ENCODE assay signal across 1 cellular context in the genomic region with DNA sequence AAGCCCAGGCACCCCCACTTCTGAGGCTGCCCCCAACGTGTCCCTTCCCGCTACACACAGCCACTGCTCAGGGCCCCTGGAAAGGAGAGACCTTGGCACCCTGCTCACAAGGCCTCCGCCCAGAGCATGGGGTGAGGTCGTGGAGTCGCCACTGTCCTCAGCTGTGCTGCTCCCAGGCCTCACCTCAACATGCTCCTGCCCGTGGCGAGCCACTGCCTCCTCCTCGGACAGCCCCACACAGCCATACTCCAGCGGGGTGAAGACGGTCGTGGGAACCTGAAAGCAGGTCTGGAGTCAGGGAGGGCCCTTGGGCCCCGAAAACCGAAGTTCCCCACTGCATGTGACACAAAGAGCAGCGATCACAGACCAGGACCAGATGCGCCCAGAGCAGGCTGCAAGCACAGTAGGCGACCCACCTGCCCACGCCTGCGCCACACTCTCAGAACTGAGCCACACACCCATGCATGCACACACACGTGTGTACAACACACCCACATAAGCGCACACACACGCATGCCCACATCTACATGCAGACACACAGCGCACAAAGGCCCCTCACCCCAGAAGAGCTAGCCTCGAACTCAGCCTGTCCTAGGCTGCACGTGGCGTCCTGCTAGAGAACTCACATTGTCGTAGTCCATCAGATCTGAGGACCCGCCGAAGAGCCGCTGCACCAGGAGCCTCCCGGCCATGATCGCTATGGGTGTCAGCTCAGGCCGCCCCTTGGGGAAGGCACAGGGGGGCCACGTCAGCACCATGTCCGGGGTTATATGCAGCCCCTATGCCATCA.
TF ChIP-seq lines count a peak whose summit lies in the region.

No MANE protein-coding gene starts in this region.

TF ChIP-seq in A549, 52 proteins besides CTCF, POLR2A, EP300 and RAD21 (continued from another document):
- TF ChIP-seq, protein P1, sequence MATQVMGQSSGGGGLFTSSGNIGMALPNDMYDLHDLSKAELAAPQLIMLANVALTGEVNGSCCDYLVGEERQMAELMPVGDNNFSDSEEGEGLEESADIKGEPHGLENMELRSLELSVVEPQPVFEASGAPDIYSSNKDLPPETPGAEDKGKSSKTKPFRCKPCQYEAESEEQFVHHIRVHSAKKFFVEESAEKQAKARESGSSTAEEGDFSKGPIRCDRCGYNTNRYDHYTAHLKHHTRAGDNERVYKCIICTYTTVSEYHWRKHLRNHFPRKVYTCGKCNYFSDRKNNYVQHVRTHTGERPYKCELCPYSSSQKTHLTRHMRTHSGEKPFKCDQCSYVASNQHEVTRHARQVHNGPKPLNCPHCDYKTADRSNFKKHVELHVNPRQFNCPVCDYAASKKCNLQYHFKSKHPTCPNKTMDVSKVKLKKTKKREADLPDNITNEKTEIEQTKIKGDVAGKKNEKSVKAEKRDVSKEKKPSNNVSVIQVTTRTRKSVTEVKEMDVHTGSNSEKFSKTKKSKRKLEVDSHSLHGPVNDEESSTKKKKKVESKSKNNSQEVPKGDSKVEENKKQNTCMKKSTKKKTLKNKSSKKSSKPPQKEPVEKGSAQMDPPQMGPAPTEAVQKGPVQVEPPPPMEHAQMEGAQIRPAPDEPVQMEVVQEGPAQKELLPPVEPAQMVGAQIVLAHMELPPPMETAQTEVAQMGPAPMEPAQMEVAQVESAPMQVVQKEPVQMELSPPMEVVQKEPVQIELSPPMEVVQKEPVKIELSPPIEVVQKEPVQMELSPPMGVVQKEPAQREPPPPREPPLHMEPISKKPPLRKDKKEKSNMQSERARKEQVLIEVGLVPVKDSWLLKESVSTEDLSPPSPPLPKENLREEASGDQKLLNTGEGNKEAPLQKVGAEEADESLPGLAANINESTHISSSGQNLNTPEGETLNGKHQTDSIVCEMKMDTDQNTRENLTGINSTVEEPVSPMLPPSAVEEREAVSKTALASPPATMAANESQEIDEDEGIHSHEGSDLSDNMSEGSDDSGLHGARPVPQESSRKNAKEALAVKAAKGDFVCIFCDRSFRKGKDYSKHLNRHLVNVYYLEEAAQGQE (IDR thresholded peaks at IDR 0.05) = no peak
- no peak for TF ChIP-seq RFX5 (IDR thresholded peaks at IDR 0.05)
- TF ChIP-seq RNF2 (IDR thresholded peaks at IDR 0.05; ENCODE audit: borderline replicate concordance, low read depth) = no peak
- no peak for TF ChIP-seq ZC3H11A (IDR thresholded peaks at IDR 0.05)
- TF ChIP-seq ZNF302 (CRISPR knock-in tag; IDR thresholded peaks at IDR 0.05) = no peak
- TF ChIP-seq JUNB (IDR thresholded peaks at IDR 0.05) = no peak
- TF ChIP-seq, protein P2, sequence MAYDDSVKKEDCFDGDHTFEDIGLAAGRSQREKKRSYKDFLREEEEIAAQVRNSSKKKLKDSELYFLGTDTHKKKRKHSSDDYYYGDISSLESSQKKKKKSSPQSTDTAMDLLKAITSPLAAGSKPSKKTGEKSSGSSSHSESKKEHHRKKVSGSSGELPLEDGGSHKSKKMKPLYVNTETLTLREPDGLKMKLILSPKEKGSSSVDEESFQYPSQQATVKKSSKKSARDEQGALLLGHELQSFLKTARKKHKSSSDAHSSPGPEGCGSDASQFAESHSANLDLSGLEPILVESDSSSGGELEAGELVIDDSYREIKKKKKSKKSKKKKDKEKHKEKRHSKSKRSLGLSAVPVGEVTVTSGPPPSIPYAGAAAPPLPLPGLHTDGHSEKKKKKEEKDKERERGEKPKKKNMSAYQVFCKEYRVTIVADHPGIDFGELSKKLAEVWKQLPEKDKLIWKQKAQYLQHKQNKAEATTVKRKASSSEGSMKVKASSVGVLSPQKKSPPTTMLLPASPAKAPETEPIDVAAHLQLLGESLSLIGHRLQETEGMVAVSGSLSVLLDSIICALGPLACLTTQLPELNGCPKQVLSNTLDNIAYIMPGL (CRISPR knock-in tag; IDR thresholded peaks at IDR 0.05; ENCODE audit: borderline replicate concordance) = no peak
- TF ChIP-seq FOXS1 (CRISPR knock-in tag; IDR thresholded peaks at IDR 0.05) = no peak
- TF ChIP-seq, protein P3, sequence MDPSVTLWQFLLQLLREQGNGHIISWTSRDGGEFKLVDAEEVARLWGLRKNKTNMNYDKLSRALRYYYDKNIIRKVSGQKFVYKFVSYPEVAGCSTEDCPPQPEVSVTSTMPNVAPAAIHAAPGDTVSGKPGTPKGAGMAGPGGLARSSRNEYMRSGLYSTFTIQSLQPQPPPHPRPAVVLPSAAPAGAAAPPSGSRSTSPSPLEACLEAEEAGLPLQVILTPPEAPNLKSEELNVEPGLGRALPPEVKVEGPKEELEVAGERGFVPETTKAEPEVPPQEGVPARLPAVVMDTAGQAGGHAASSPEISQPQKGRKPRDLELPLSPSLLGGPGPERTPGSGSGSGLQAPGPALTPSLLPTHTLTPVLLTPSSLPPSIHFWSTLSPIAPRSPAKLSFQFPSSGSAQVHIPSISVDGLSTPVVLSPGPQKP (IDR thresholded peaks at IDR 0.05; ENCODE audit: low read depth, low read length) = no peak
- no peak for TF ChIP-seq POLR2AphosphoS2 (conservative IDR thresholded peaks at IDR 0.05; ENCODE audit: low read length)
- no peak for TF ChIP-seq ZFP36 (IDR thresholded peaks at IDR 0.05; ENCODE audit: borderline replicate concordance, partially characterized antibody)
- TF ChIP-seq HDAC2 (IDR thresholded peaks at IDR 0.05) = no peak
